11 cellular contexts compared by ENCODE assay signal in the genomic region with DNA sequence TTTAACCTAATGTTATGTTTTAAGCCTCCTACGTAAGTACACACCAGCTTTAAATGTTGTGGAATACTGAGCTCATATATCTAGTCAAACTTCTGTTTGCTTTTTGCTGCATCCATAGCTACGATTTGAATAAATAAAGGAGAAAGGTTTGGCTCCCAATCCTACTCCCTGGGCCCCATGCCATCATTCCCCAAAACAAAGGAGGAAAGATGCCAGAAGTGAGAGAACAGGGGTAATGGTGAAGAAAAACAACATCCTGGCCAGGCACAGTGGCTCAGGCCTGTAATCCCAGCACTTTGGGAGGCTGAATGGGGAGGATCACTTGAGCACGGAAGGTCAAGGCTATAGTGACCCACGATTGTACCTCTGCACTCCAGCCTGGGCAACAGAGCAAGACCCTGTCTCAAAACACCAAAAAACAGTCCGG. TPM values are rescaled to one million over a fixed set of nuclear protein-coding genes. Genes with fewer than 3 reads are reported as not detected.
DNase-seq lines count a peak whose midpoint lies in the region; ATAC-seq and TF ChIP-seq lines count a peak whose summit lies in the region.
"Had no signal": no experiment of that assay in that cellular context is flagged by ENCODE, and none has a peak within 500 bp of the region (broad histone marks: within the 10 kb centered on the region; RNA-seq: fewer than 3 reads in every experiment).

No MANE protein-coding gene starts in this region.

- dilution Hi-C loops in mammary epithelial cell (cut with HindIII; ENCODE audit: low sequenced_read_pairs), result no loop called here

- DNase-seq in NCI-H2029 treated with DMSO at 0.1 percent for 48 hours (lab: John Stamatoyannopoulos, UW), result peak; percentile 78
- no peak for DNase-seq in mammary epithelial cell
- no peak for DNase-seq in left lung
- DNase-seq in testis, result peak; percentile 41
- DNase-seq in left lobe of liver (ENCODE audit: low spot score), result no peak
- no peak for DNase-seq in H4 (ENCODE audit: low spot score)
- DNase-seq in T-helper 9 cell, result no peak
- DNase-seq: activated CD8-positive, alpha-beta memory T cell treated with anti-CD3 and anti-CD28 coated beads, Interleukin-2, amount 10 ng/mL, durations not matched to agents 7 days and 5 days; NCI-H2171 had no signal

- no peaks in the 10 kb centered on the region for H3K27me3 ChIP-seq in mammary epithelial cell (ENCODE audit: insufficient read depth, low read length)
- H3K27me3 ChIP-seq in left lung, result peaks cover 0 to 11% of the 10 kb centered on the region in 2 donors
- no peaks in the 10 kb centered on the region for H3K27me3 ChIP-seq in testis

- no TSS peak for BruUV-seq in mammary epithelial cell (replicated peaks; lab: Mats Ljungman, UMichigan)

- peak overlapping the region; percentile 84 for H2AFZ ChIP-seq in mammary epithelial cell (ENCODE audit: low read depth, low read length)

- H3K36me3 ChIP-seq in mammary epithelial cell (ENCODE audit: insufficient read depth, low read length), result no peaks in the 10 kb centered on the region
- H3K36me3 ChIP-seq in left lung, result no peaks in the 10 kb centered on the region
- H3K36me3 ChIP-seq in testis (ENCODE audit: low read depth, missing control alignments), result no peaks in the 10 kb centered on the region

- CTCF ChIA-PET in mammary epithelial cell (lab: Charles Lee; ENCODE audit: low non-redundant PET), result interaction anchor here (0.7 kb wide), 2 partner anchors 21 to 464 kb away, joined by 3 to 4 read pairs; no protein-coding TSS in a partner anchor

- H3K9ac ChIP-seq in mammary epithelial cell (ENCODE audit: insufficient read depth, low read length), result no peak overlapping the region

- no peak overlapping the region for H3K4me2 ChIP-seq in mammary epithelial cell (ENCODE audit: insufficient read depth, low read depth, low read length)

- TF ChIP-seq POLR2A in testis (IDR thresholded peaks at IDR 0.05), result no peak

- intact Hi-C loops in mammary epithelial cell (cut with micrococcal nuclease) (no loop called here), left lung (cut with DNase I) (no loop called here), testis (cut with DNase I; ENCODE audit: low total_unique reads) (no loop called here)

- ATAC-seq in left lung (peak; percentile 39), HG02870 (IDR thresholded peaks at IDR 0.05; ENCODE audit: unreplicated experiment) (no peak), left lobe of liver (no peak)
- ATAC-seq: activated CD8-positive, alpha-beta memory T cell treated with anti-CD3 and anti-CD28 coated beads, Interleukin-2, amount 10 ng/mL, durations not matched to agents 7 days and 5 days had no signal

- no peak overlapping the region for H3K27ac ChIP-seq in mammary epithelial cell (ENCODE audit: insufficient read depth, low read depth, low read length)
- H3K27ac ChIP-seq in left lung, result peak overlapping the region; percentile 81 to 89
- H3K27ac ChIP-seq in testis, result peak overlapping the region; percentile 40 to 80

- H3K4me1 ChIP-seq in mammary epithelial cell (ENCODE audit: insufficient read depth, low read length), result no peaks in the 10 kb centered on the region
- H3K4me1 ChIP-seq in left lung, result peaks cover 6 to 42% of the 10 kb centered on the region in 2 donors
- H3K4me1 ChIP-seq in testis, result peaks cover 31% of the 10 kb centered on the region

- WGBS in mammary epithelial cell (ENCODE audit: low coverage, missing lambda C conversion rate), result 30% methylated on average over 5 of the region's 5 CpGs
- WGBS in testis, 2 donors, result 43 to 53% methylated on average over 5 of the region's 5 CpGs

- H4K20me1 ChIP-seq in mammary epithelial cell (ENCODE audit: insufficient read depth, low read length), result no peaks in the 10 kb centered on the region

- TF ChIP-seq CTCF in mammary epithelial cell (conservative IDR thresholded peaks at IDR 0.05 in 1 of 2, IDR thresholded peaks at IDR 0.05 in 1 of 2; ENCODE audit: extremely low read depth in 1 of 2, insufficient read depth in 1 of 2, low read depth in 1 of 2, low read length in 2 of 2) (no peak), left lung (IDR thresholded peaks at IDR 0.05) (no peak), testis (IDR thresholded peaks at IDR 0.05) (no peak)

- H3K9me3 ChIP-seq in mammary epithelial cell (replicated peaks; ENCODE audit: insufficient read depth, low read length) (no peaks in the 10 kb centered on the region), left lung (no peaks in the 10 kb centered on the region), testis (no peaks in the 10 kb centered on the region)

- in situ Hi-C loops in mammary epithelial cell (cut with MboI; ENCODE audit: low sequenced_read_pairs in 2 of 2), result loop anchor here in 1 of 2 donors (10.0 kb wide), 1 partner anchor 61 kb away; no protein-coding TSS in a partner anchor

- H3K4me3 ChIP-seq in mammary epithelial cell (replicated peaks in 1 of 3; ENCODE audit: insufficient read depth in 1 of 3, low read depth in 2 of 3, low read length in 3 of 3), result no peak overlapping the region
- H3K4me3 ChIP-seq in left lung, result no peak overlapping the region
- H3K4me3 ChIP-seq in testis, result no peak overlapping the region

- H3K79me2 ChIP-seq in mammary epithelial cell (ENCODE audit: insufficient read depth, low read length), result no peaks in the 10 kb centered on the region

RNA-seq across cellular contexts. Expression of a gene that starts 26.5 kb away (rescaled TPM):
- not detected for total RNA-seq in mammary epithelial cell
- not detected for polyA plus RNA-seq in mammary epithelial cell
- not detected for polyA minus RNA-seq in mammary epithelial cell
- 100 to 1,000 TPM in 1 of 2 donors, 1 to 10 TPM in 1; 3.5 to 397 TPM for total RNA-seq in left lung
- total RNA-seq in testis, result not detected
- not detected for polyA plus RNA-seq in testis (ENCODE audit: insufficient read depth, low read depth, low replicate concordance)
- total RNA-seq in left lobe of liver, result 2.0 TPM
- not detected in 2 replicates for total RNA-seq in H4 (2014; rRNA removed; shearing (Covaris generic))
- total RNA-seq: activated CD8-positive, alpha-beta memory T cell treated with anti-CD3 and anti-CD28 coated beads, Interleukin-2, amount 10 ng/mL, durations not matched to agents 7 days and 5 days; HT-29 had no signal

Comparison
In these comparisons a context has a peak if more than half of its experiments do, and no peak if none do; other contexts are left out.
1. DNase-seq: peak in NCI-H2029 treated with DMSO at 0.1 percent for 48 hours (single experiment) and testis (single experiment); none in mammary epithelial cell (single experiment), left lung (0 of 2), left lobe of liver (single experiment), H4 (single experiment) and T-helper 9 cell (single experiment).